Comparison of ENCODE assay signal across 8 cellular contexts in genomic region chr20:49276895-49277785, GRCh38. TPM values are rescaled to one million over a fixed set of nuclear protein-coding genes. Genes with fewer than 3 reads are reported as not detected.
DNase-seq lines count a peak whose midpoint lies in the region; ATAC-seq and TF ChIP-seq lines count a peak whose summit lies in the region.

No MANE protein-coding gene starts in this region.

- H3K4me1 ChIP-seq in ACC112 (ENCODE audit: control insufficient read depth, insufficient read depth, low read length, unreplicated experiment) = peaks cover 28% of the 10 kb centered on the region
- 0 out of 2 replicates have a peak, but pooled peaks cover 5% of the 10 kb centered on the region for H3K4me1 ChIP-seq in HUES64 (ENCODE audit: insufficient read depth, low read length)
- H3K4me1 ChIP-seq in esophagus (ENCODE audit: control insufficient read depth in 2 of 2, insufficient read depth in 2 of 2, low read length in 1 of 2) = no peaks in the 10 kb centered on the region
- H3K4me1 ChIP-seq in tibial nerve = peaks cover 0 to 70% (median 31%) of the 10 kb centered on the region in 4 donors

- peaks cover 68% of the 10 kb centered on the region for H3K36me3 Mint-ChIP-seq in nephron progenitor cell (ENCODE audit: low read depth)

- peaks cover 51% of the 10 kb centered on the region for H3K4me1 Mint-ChIP-seq in nephron progenitor cell

- TF ChIP-seq EP300 in tibial nerve (IDR thresholded peaks at IDR 0.05) = no peak

- no peak overlapping the region for H2AFZ ChIP-seq in ACC112 (ENCODE audit: low read length, unreplicated experiment)

- H3K36me3 ChIP-seq in ACC112 (ENCODE audit: insufficient read depth, low read length) (peaks cover 59% of the 10 kb centered on the region), HUES64 (ENCODE audit: insufficient read depth, low read length) (peaks cover 72% of the 10 kb centered on the region), esophagus (ENCODE audit: control insufficient read depth in 2 of 2, insufficient read depth in 2 of 2, low read length in 1 of 2) (peaks cover 11% of the 10 kb centered on the region in 2 donors), tibial nerve (peaks cover 6 to 63% (median 29%) of the 10 kb centered on the region in 3 donors)

- 6% methylated on average over 31 of the region's 32 CpGs for WGBS in HUES64
- WGBS in esophagus, 2 donors = 1 to 2% methylated on average over 32 of the region's 32 CpGs
- 2% methylated on average over 32 of the region's 32 CpGs for WGBS in tibial nerve, 2 donors

- no peaks in the 10 kb centered on the region for H3K27me3 ChIP-seq in ACC112 (ENCODE audit: insufficient read depth, low read length)
- H3K27me3 ChIP-seq in HUES64 (ENCODE audit: insufficient read depth, low read length) = no peaks in the 10 kb centered on the region
- no peaks in the 10 kb centered on the region for H3K27me3 ChIP-seq in esophagus (ENCODE audit: control insufficient read depth in 1 of 2, insufficient read depth in 2 of 2, low read length in 2 of 2)
- H3K27me3 ChIP-seq in tibial nerve = no peaks in the 10 kb centered on the region

- peak overlapping the region; percentile 95 for H3K4me3 Mint-ChIP-seq in nephron progenitor cell

- TF ChIP-seq CTCF in nephron progenitor cell (IDR thresholded peaks at IDR 0.05) (no peak), tibial nerve (IDR thresholded peaks at IDR 0.05) (no peak)

- H3K9me3 Mint-ChIP-seq in nephron progenitor cell = peaks cover 39% of the 10 kb centered on the region

- no peak for ATAC-seq in GM19351 (IDR thresholded peaks at IDR 0.05; ENCODE audit: unreplicated experiment)

- H3K79me2 ChIP-seq in ACC112 (ENCODE audit: control insufficient read depth, insufficient read depth, low read length, unreplicated experiment) = peaks cover 90% of the 10 kb centered on the region

- no peaks in the 10 kb centered on the region for H3K27me3 Mint-ChIP-seq in nephron progenitor cell (ENCODE audit: low read depth, poor library complexity)

- no peak for TF ChIP-seq POLR2A in tibial nerve (IDR thresholded peaks at IDR 0.05)

- H3K9me3 ChIP-seq in HUES64 (ENCODE audit: insufficient read depth, low read depth, low read length) = peaks cover 13% of the 10 kb centered on the region; the same call in 1 of the 2 replicates
- peaks cover 0 to 4% of the 10 kb centered on the region in 2 donors for H3K9me3 ChIP-seq in esophagus (ENCODE audit: control insufficient read depth in 2 of 2, insufficient read depth in 1 of 2, low read depth in 1 of 2, low read length in 1 of 2)
- peaks cover 0 to 11% (median 3%) of the 10 kb centered on the region in 4 donors for H3K9me3 ChIP-seq in tibial nerve

- H3K27ac ChIP-seq in ACC112 (ENCODE audit: low read depth, low read length) = peak overlapping the region; percentile 86
- no peak overlapping the region for H3K27ac ChIP-seq in HUES64 (ENCODE audit: low read depth, low read length)
- H3K27ac ChIP-seq in esophagus (ENCODE audit: low read depth in 2 of 2, low read length in 1 of 2) = peak overlapping the region; percentile 98 to 99
- H3K27ac ChIP-seq in tibial nerve = peak overlapping the region; percentile 95 to 99 (median 98)

- H3K9ac ChIP-seq in HUES64 (ENCODE audit: low read depth, low read length) = peak overlapping the region; percentile 100

- DNase-seq in activated CD8-positive, alpha-beta memory T cell treated with anti-CD3 and anti-CD28 coated beads for 24 hours = peak; percentile 78
- peak; percentile 13 for DNase-seq in nephron progenitor cell
- peak; percentile 14 to 20 for DNase-seq in tibial nerve (ENCODE audit: low spot score in 2 of 2)
- no peak for DNase-seq in NCI-H1436 (lab: John Stamatoyannopoulos, UW)

- H3K27ac Mint-ChIP-seq in nephron progenitor cell = peak overlapping the region; percentile 48

- peak overlapping the region; percentile 92 for H3K4me3 ChIP-seq in ACC112 (ENCODE audit: low read depth, low read length)
- H3K4me3 ChIP-seq in HUES64 (ENCODE audit: low read length) = peak overlapping the region; percentile 96
- H3K4me3 ChIP-seq in esophagus (ENCODE audit: low read depth in 1 of 2, low read length in 2 of 2) = peak overlapping the region; percentile 87 to 100
- peak overlapping the region; percentile 69 to 97 (median 83) for H3K4me3 ChIP-seq in tibial nerve

RNA-seq across cellular contexts. Expression of gene ZNFX1, which starts 0.7 kb away (rescaled TPM):
- 6.6 TPM for polyA plus RNA-seq in HUES64 (2013, experiment 1 of 2)
- 6.0 TPM for polyA plus RNA-seq in HUES64 (2013, experiment 2 of 2)
- polyA plus RNA-seq in esophagus = 1 to 10 TPM; 4.4 to 5.2 TPM
- total RNA-seq in tibial nerve = 10 to 100 TPM; 35.0 to 45.2 (median 39.1) TPM

RNA-seq across cellular contexts. Expression of gene DDX27, which starts 57.9 kb away (rescaled TPM):
- 46.9 TPM for polyA plus RNA-seq in HUES64 (2013, experiment 1 of 2)
- polyA plus RNA-seq in HUES64 (2013, experiment 2 of 2) = 42.6 TPM
- 10 to 100 TPM; 14.2 to 27.0 TPM for polyA plus RNA-seq in esophagus
- 10 to 100 TPM; 24.5 to 33.4 (median 28.3) TPM for total RNA-seq in tibial nerve
